In genomic region chr1:1230656-1231399, GRCh38 we compare ENCODE assay signal across 1 cellular context.
A peak's percentile ranks its signal among the peaks of the same experiment; 100 is the strongest.
TF ChIP-seq lines count a peak whose summit lies in the region.

No MANE protein-coding gene starts in this region.

TF ChIP-seq in HepG2, 621 proteins besides CTCF, POLR2A, EP300 and RAD21 (continued from another document):
- TF ChIP-seq ZNF318 (CRISPR knock-in tag; IDR thresholded peaks at IDR 0.05) = 0 out of 2 replicates have a peak, but pooled peaks have one; percentile 48
- TF ChIP-seq CBFB (CRISPR knock-in tag; IDR thresholded peaks at IDR 0.05) = no peak
- 0 out of 2 replicates have a peak, but pooled peaks have one; percentile 27 for TF ChIP-seq ZNF678 (CRISPR knock-in tag; IDR thresholded peaks at IDR 0.05)
- peak; percentile 56; the same call in 1 of the 2 replicates for TF ChIP-seq FOXJ3 (CRISPR knock-in tag; IDR thresholded peaks at IDR 0.05; ENCODE audit: borderline replicate concordance)
- TF ChIP-seq ARNTL (CRISPR knock-in tag; IDR thresholded peaks at IDR 0.05) = peak; percentile 10; the same call in 1 of the 2 replicates
- 0 out of 2 replicates have a peak, but pooled peaks have one; percentile 28 for TF ChIP-seq GFI1 (CRISPR knock-in tag; IDR thresholded peaks at IDR 0.05; ENCODE audit: borderline replicate concordance)
- no peak for TF ChIP-seq BCL6 (CRISPR knock-in tag; IDR thresholded peaks at IDR 0.05)
- peak; percentile 79; the same call in 1 of the 2 replicates for TF ChIP-seq ZNF775 (CRISPR knock-in tag; IDR thresholded peaks at IDR 0.05; ENCODE audit: borderline replicate concordance)
- 0 out of 2 replicates have a peak, but pooled peaks have one; percentile 27 for TF ChIP-seq MTF1 (CRISPR knock-in tag; IDR thresholded peaks at IDR 0.05)
- TF ChIP-seq ZNF761 (CRISPR knock-in tag; conservative IDR thresholded peaks at IDR 0.05) = 0 out of 2 replicates have a peak, but pooled peaks have one; percentile 35
- TF ChIP-seq HNF4A (CRISPR knock-in tag; IDR thresholded peaks at IDR 0.05) = 0 out of 2 replicates have a peak, but pooled peaks have one; percentile 9
- peak; percentile 68; the same call in 1 of the 2 replicates for TF ChIP-seq ZMYM3 (CRISPR knock-in tag; IDR thresholded peaks at IDR 0.05)
- TF ChIP-seq NFKB2 (CRISPR knock-in tag; IDR thresholded peaks at IDR 0.05; ENCODE audit: borderline replicate concordance) = peak; percentile 13; the same call in 1 of the 2 replicates
- TF ChIP-seq ZNF83 (CRISPR knock-in tag; IDR thresholded peaks at IDR 0.05; ENCODE audit: borderline replicate concordance) = no peak
- 0 out of 2 replicates have a peak, but pooled peaks have one; percentile 34 for TF ChIP-seq ZNF510 (CRISPR knock-in tag; IDR thresholded peaks at IDR 0.05; ENCODE audit: low read depth)
- TF ChIP-seq ZFP36L1 (CRISPR knock-in tag; IDR thresholded peaks at IDR 0.05) = 0 out of 2 replicates have a peak, but pooled peaks have one; percentile 41
- TF ChIP-seq PAWR (CRISPR knock-in tag; IDR thresholded peaks at IDR 0.05; ENCODE audit: borderline replicate concordance) = 0 out of 2 replicates have a peak, but pooled peaks have one; percentile 63
- TF ChIP-seq GTF3A (CRISPR knock-in tag; conservative IDR thresholded peaks at IDR 0.05) = peak; percentile 74; the same call in 1 of the 2 replicates
- no peak for TF ChIP-seq ZNF589 (CRISPR knock-in tag; conservative IDR thresholded peaks at IDR 0.05)
- TF ChIP-seq ISL2 (CRISPR knock-in tag; IDR thresholded peaks at IDR 0.05) = peak; percentile 33; the same call in 1 of the 2 replicates
- TF ChIP-seq ZBTB46 (CRISPR knock-in tag; IDR thresholded peaks at IDR 0.05; ENCODE audit: borderline replicate concordance) = 0 out of 2 replicates have a peak, but pooled peaks have one; percentile 31
- peak; percentile 43; the same call in 1 of the 2 replicates for TF ChIP-seq ZNF605 (CRISPR knock-in tag; IDR thresholded peaks at IDR 0.05)
- peak; percentile 16; the same call in 1 of the 2 replicates for TF ChIP-seq SMC3 (IDR thresholded peaks at IDR 0.05; ENCODE audit: low read length)
- peak; percentile 19 for TF ChIP-seq ZNF781 (CRISPR knock-in tag; IDR thresholded peaks at IDR 0.05; ENCODE audit: borderline replicate concordance, not compliant biosample characterization)
- 0 out of 2 replicates have a peak, but pooled peaks have one; percentile 53 for TF ChIP-seq ZNF609 (CRISPR knock-in tag; IDR thresholded peaks at IDR 0.05; ENCODE audit: borderline replicate concordance)
- TF ChIP-seq KDM1A (CRISPR knock-in tag; IDR thresholded peaks at IDR 0.05) = peak; percentile 65; the same call in 1 of the 2 replicates
